In genomic region chr9:519579-519978, GRCh38 we compare ENCODE assay signal across 17 cellular contexts. TPM values are rescaled to one million over a fixed set of nuclear protein-coding genes. Genes with fewer than 3 reads are reported as not detected.
A peak's percentile ranks its signal among the peaks of the same experiment; 100 is the strongest.
DNase-seq lines count a peak whose midpoint lies in the region; ATAC-seq and TF ChIP-seq lines count a peak whose summit lies in the region.
"Had no signal": no experiment of that assay in that cellular context is flagged by ENCODE, and none has a peak within 500 bp of the region (broad histone marks: within the 10 kb centered on the region; RNA-seq: fewer than 3 reads in every experiment).

No MANE protein-coding gene starts in this region.

- peaks cover 14% of the 10 kb centered on the region for H3K4me1 ChIP-seq in CD8-positive, alpha-beta T cell (ENCODE audit: insufficient read depth, low read length)
- peaks cover 0 to 11% of the 10 kb centered on the region in 2 donors for H3K4me1 ChIP-seq in uterus

- no peaks in the 10 kb centered on the region for H3K27me3 Mint-ChIP-seq in activated naive CD4-positive, alpha-beta T cell treated with anti-CD3 and anti-CD28 coated beads for 36 hours (ENCODE audit: low read depth)
- H3K27me3 Mint-ChIP-seq in CD8-positive, alpha-beta T cell (ENCODE audit: low read depth): no peaks in the 10 kb centered on the region
- no peaks in the 10 kb centered on the region for H3K27me3 Mint-ChIP-seq in progenitor cell of endocrine pancreas

- no peak for TF ChIP-seq POLR2A in uterus (IDR thresholded peaks at IDR 0.05)

- H3K27ac ChIP-seq in CD8-positive, alpha-beta T cell (ENCODE audit: low read depth, low read length): no peak overlapping the region
- peak overlapping the region in 1 of 2 donors; percentile 39 for H3K27ac ChIP-seq in uterus
- H3K27ac ChIP-seq: BLaER1, RWPE1 had no signal

- CTCF ChIA-PET in activated naive CD4-positive, alpha-beta T cell treated with anti-CD3 and anti-CD28 coated beads for 36 hours (lab: Charles Lee): no interaction called here
- CTCF ChIA-PET in CD8-positive, alpha-beta T cell (lab: Charles Lee): interaction anchor here (1.2 kb wide), 1 partner anchor 9 kb away, joined by 3 read pairs; no protein-coding TSS in a partner anchor

- H3K27me3 ChIP-seq in CD8-positive, alpha-beta T cell (ENCODE audit: insufficient read depth, low read length): no peaks in the 10 kb centered on the region
- H3K27me3 ChIP-seq in uterus: no peaks in the 10 kb centered on the region
- H3K27me3 ChIP-seq: BLaER1 had no signal

- H3K4me3 ChIP-seq in CD8-positive, alpha-beta T cell (ENCODE audit: low read depth, low read length): no peak overlapping the region
- no peak overlapping the region for H3K4me3 ChIP-seq in uterus
- H3K4me3 ChIP-seq in foreskin fibroblast (ENCODE audit: low read depth in 1 of 2, low read length in 2 of 2): no peak overlapping the region
- H3K4me3 ChIP-seq: BLaER1 had no signal

- H3K4me1 Mint-ChIP-seq in activated naive CD4-positive, alpha-beta T cell treated with anti-CD3 and anti-CD28 coated beads for 36 hours (ENCODE audit: low read depth): peaks cover 80% of the 10 kb centered on the region
- H3K4me1 Mint-ChIP-seq in CD8-positive, alpha-beta T cell (ENCODE audit: low read depth): peaks cover 29% of the 10 kb centered on the region
- H3K4me1 Mint-ChIP-seq in progenitor cell of endocrine pancreas (ENCODE audit: low read depth): peaks cover 50% of the 10 kb centered on the region

- H3K4me3 Mint-ChIP-seq in activated naive CD4-positive, alpha-beta T cell treated with anti-CD3 and anti-CD28 coated beads for 36 hours: no peak overlapping the region
- H3K4me3 Mint-ChIP-seq in CD8-positive, alpha-beta T cell: no peak overlapping the region
- no peak overlapping the region for H3K4me3 Mint-ChIP-seq in progenitor cell of endocrine pancreas (ENCODE audit: low read depth)

- peak overlapping the region; percentile 19 for H3K27ac Mint-ChIP-seq in activated naive CD4-positive, alpha-beta T cell treated with anti-CD3 and anti-CD28 coated beads for 36 hours
- H3K27ac Mint-ChIP-seq in CD8-positive, alpha-beta T cell: peak overlapping the region; percentile 25
- H3K27ac Mint-ChIP-seq in progenitor cell of endocrine pancreas: peak overlapping the region; percentile 39

- no peaks in the 10 kb centered on the region for H3K36me3 ChIP-seq in CD8-positive, alpha-beta T cell (ENCODE audit: insufficient read depth, low read length)
- no peaks in the 10 kb centered on the region for H3K36me3 ChIP-seq in uterus
- H3K36me3 ChIP-seq: BLaER1 had no signal

- intact Hi-C loops in activated naive CD4-positive, alpha-beta T cell treated with anti-CD3 and anti-CD28 coated beads for 36 hours (cut with micrococcal nuclease): loop anchor here (5.0 kb wide), 1 partner anchor 247 kb away; no protein-coding TSS in a partner anchor
- intact Hi-C loops in CD8-positive, alpha-beta T cell (cut with DNase I, micrococcal nuclease): no loop called here
- intact Hi-C loops in left colon (cut with DNase I, micrococcal nuclease) (no loop called here), uterus (cut with DNase I; ENCODE audit: low total_unique reads) (no loop called here)

- no peaks in the 10 kb centered on the region for H3K9me3 Mint-ChIP-seq in activated naive CD4-positive, alpha-beta T cell treated with anti-CD3 and anti-CD28 coated beads for 36 hours
- no peaks in the 10 kb centered on the region for H3K9me3 Mint-ChIP-seq in CD8-positive, alpha-beta T cell
- peaks cover 1% of the 10 kb centered on the region for H3K9me3 Mint-ChIP-seq in progenitor cell of endocrine pancreas (ENCODE audit: low read depth)

- no peaks in the 10 kb centered on the region for H3K9me3 ChIP-seq in CD8-positive, alpha-beta T cell (ENCODE audit: low read length)
- H3K9me3 ChIP-seq in uterus: no peaks in the 10 kb centered on the region

- ATAC-seq in CD8-positive, alpha-beta T cell: no peak
- ATAC-seq in left colon: peak; percentile 66

- DNase-seq in activated naive CD4-positive, alpha-beta T cell treated with anti-CD3 and anti-CD28 coated beads for 36 hours: no peak
- DNase-seq in activated naive CD4-positive, alpha-beta T cell (lab: John Stamatoyannopoulos, UW): no peak
- DNase-seq in CD8-positive, alpha-beta T cell: no peak
- DNase-seq in left colon (no peak), progenitor cell of endocrine pancreas (ENCODE audit: low spot score, unreplicated experiment) (no peak), islet precursor cell (no peak), uterus (no peak), foreskin fibroblast (no peak)
- DNase-seq: COR-L47, DMS153, KBM-7, NCI-H1436 treated with DMSO at 0.1 percent for 48 hours, NCI-H2029 treated with DMSO at 0.1 percent for 48 hours, NCI-H2171 treated with DMSO at 0.1 percent for 48 hours, NCI-H774 had no signal

- TF ChIP-seq CTCF in CD8-positive, alpha-beta T cell (IDR thresholded peaks at IDR 0.05): no peak
- no peak for TF ChIP-seq CTCF in progenitor cell of endocrine pancreas (IDR thresholded peaks at IDR 0.05; ENCODE audit: unreplicated experiment)
- no peak for TF ChIP-seq CTCF in uterus (IDR thresholded peaks at IDR 0.05)
- no peak for TF ChIP-seq CTCF in foreskin fibroblast (IDR thresholded peaks at IDR 0.05; ENCODE audit: low read depth, low read length)

- POLR2A ChIA-PET in CD8-positive, alpha-beta T cell (lab: Charles Lee): no interaction called here

- H3K36me3 Mint-ChIP-seq in activated naive CD4-positive, alpha-beta T cell treated with anti-CD3 and anti-CD28 coated beads for 36 hours (ENCODE audit: low read depth): no peaks in the 10 kb centered on the region
- H3K36me3 Mint-ChIP-seq in CD8-positive, alpha-beta T cell: no peaks in the 10 kb centered on the region
- peaks cover 2% of the 10 kb centered on the region for H3K36me3 Mint-ChIP-seq in progenitor cell of endocrine pancreas (ENCODE audit: insufficient read depth)

RNA-seq across cellular contexts. Expression of gene KANK1, which starts 15.1 kb away (rescaled TPM):
- 1 to 10 TPM; 8.4 to 8.7 TPM for total RNA-seq in activated naive CD4-positive, alpha-beta T cell treated with anti-CD3 and anti-CD28 coated beads for 36 hours
- 1 to 10 TPM; 2.3 to 2.9 TPM for total RNA-seq in CD8-positive, alpha-beta T cell
- total RNA-seq in left colon (10 to 100 TPM; 29.1 to 30.2 TPM), progenitor cell of endocrine pancreas (48.2 and 48.6 TPM in 2 replicates), uterus (10 to 100 TPM; 39.1 to 73.8 (median 50.6) TPM)
